Comparison of ENCODE assay signal across 9 cellular contexts in the genomic region with DNA sequence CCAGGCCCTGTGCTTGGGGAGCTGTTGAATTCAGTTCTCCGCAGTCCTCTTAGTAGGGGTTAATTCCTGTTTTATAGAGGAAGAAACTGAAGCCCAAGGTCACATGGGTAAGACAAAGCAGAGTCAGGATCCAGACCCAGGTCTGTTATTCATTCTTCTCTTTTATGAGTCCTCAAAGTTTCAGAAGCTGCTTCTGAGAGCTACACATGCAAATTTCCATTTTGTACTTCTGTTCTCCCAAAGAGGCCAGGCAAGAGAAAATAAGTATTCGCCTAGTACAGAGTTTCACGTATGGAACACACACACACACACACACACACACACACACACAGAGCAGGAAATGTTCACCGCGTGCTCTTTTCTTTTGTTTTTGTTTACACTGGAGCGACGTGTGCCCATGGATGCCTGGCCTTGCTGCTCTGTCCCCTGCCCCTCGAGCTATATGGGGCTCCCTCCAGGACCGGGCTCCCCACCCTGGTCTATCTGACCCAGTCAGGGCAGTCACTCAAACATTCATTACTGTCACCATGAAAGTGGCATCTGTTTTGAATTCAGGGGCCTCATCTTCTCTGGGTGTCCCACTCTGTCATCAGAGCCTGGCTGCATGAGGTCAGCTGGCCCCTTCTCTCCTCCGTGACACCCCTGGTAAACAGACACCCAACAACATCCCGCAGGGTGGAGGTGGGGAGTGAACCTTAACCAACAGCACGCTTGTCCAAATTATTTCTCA.
DNase-seq lines count a peak whose midpoint lies in the region; ATAC-seq and TF ChIP-seq lines count a peak whose summit lies in the region.
"Had no signal": no experiment of that assay in that cellular context is flagged by ENCODE, and none has a peak within 500 bp of the region (broad histone marks: within the 10 kb centered on the region; RNA-seq: fewer than 3 reads in every experiment).

No MANE protein-coding gene starts in this region.

- no peak overlapping the region for H3K4me3 Mint-ChIP-seq in natural killer cell

- intact Hi-C loops in natural killer cell (cut with micrococcal nuclease): no loop called here
- intact Hi-C loops in ovary (cut with DNase I): no loop called here

- peak; percentile 49 for DNase-seq in DMS53 (lab: John Stamatoyannopoulos, UW)
- no peak for DNase-seq in DMS53 treated with DMSO at 0.1 percent for 48 hours (lab: John Stamatoyannopoulos, UW; ENCODE audit: unreplicated experiment)
- peak; percentile 41 for DNase-seq in SIG-M5 (lab: John Stamatoyannopoulos, UW)
- no peak for DNase-seq in natural killer cell
- DNase-seq in dedifferentiated amniotic fluid mesenchymal stem cell (ENCODE audit: extremely low spot score): no peak
- DNase-seq in ovary: no peak
- no peak for DNase-seq in activated CD8-positive, alpha-beta memory T cell treated with anti-CD3 and anti-CD28 coated beads for 24 hours

- H3K36me3 Mint-ChIP-seq in natural killer cell: no peaks in the 10 kb centered on the region

- ATAC-seq in HG02943 (IDR thresholded peaks at IDR 0.05; ENCODE audit: low read depth, unreplicated experiment) (peak; percentile 84), natural killer cell (peak in 2 of 3 donors; percentile 11 to 24)

- H3K4me3 ChIP-seq in ovary: no peak overlapping the region

- no peaks in the 10 kb centered on the region for H3K36me3 ChIP-seq in ovary

- no peak for TF ChIP-seq CTCF in natural killer cell (IDR thresholded peaks at IDR 0.05)
- TF ChIP-seq CTCF in ovary (IDR thresholded peaks at IDR 0.05): no peak

- H3K27me3 Mint-ChIP-seq in natural killer cell (ENCODE audit: low read depth in 2 of 2): peaks cover 0 to 19% of the 10 kb centered on the region in 2 donors

- no peak for TF ChIP-seq EP300 in ovary (IDR thresholded peaks at IDR 0.05)

- H3K9me3 Mint-ChIP-seq in natural killer cell: no peaks in the 10 kb centered on the region

- peaks cover 9 to 16% of the 10 kb centered on the region in 2 donors for H3K4me1 Mint-ChIP-seq in natural killer cell

- peaks cover 26% of the 10 kb centered on the region for H3K4me1 ChIP-seq in ovary (ENCODE audit: insufficient read depth)

- H3K27me3 ChIP-seq in ovary: no peaks in the 10 kb centered on the region

- no peak overlapping the region for H3K27ac Mint-ChIP-seq in natural killer cell

- TF ChIP-seq POLR2A in ovary (IDR thresholded peaks at IDR 0.05): no peak

- no peaks in the 10 kb centered on the region for H3K9me3 ChIP-seq in ovary

- H3K27ac ChIP-seq in ovary: no peak overlapping the region
- H3K27ac ChIP-seq: 22Rv1 had no signal

- WGBS in ovary, 3 donors: 27 to 42% (median 33%) methylated on average over 12 of the region's 12 CpGs

Comparison
In these comparisons a context has a peak if more than half of its experiments do, and no peak if none do; other contexts are left out.
1. DNase-seq: peak in DMS53 (single experiment) and SIG-M5 (single experiment); none in DMS53 treated with DMSO at 0.1 percent for 48 hours (single experiment), natural killer cell (single experiment), dedifferentiated amniotic fluid mesenchymal stem cell (single experiment), ovary (0 of 5) and activated CD8-positive, alpha-beta memory T cell treated with anti-CD3 and anti-CD28 coated beads for 24 hours (single experiment).